Comparison of ENCODE assay signal across 28 cellular contexts in the genomic region with DNA sequence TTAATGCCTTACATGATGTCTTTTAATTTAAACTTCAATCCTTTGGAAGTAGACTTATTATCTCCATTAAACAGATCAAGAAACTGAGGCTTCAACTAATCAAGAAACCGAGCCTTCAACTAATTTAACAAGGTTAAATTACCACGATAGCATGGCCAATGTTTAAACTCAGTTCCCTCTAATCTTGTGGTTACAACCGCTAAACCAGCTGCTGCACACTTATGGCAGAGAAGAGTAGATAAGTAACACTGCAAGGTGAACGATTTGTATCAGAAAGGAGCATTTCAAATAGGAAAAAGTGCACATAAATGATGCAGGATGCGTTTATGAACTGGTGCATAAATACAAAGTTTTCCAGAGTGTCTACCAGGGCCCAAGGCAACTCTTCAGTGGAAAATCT.
"Had no signal": no experiment of that assay in that cellular context is flagged by ENCODE, and none has a peak within 500 bp of the region (broad histone marks: within the 10 kb centered on the region; RNA-seq: fewer than 3 reads in every experiment).

No MANE protein-coding gene starts in this region.

- ATAC-seq: activated naive CD4-positive, alpha-beta T cell treated with anti-CD3 and anti-CD28 coated beads, Interleukin-2, amount 50 U/mL, for 72 hours; activated naive CD8-positive, alpha-beta T cell treated with anti-CD3 and anti-CD28 coated beads, Interleukin-2, amount 50 U/mL, for 24 hours; activated T-cell treated with anti-CD3 and anti-CD28 coated beads, Interleukin-2, amount 50 U/mL, for 4 hours; body of pancreas had no signal

- DNase-seq: activated CD4-positive, alpha-beta memory T cell treated with anti-CD3 and anti-CD28 coated beads for 36 hours; activated CD4-positive, alpha-beta T cell treated with anti-CD3 and anti-CD28 coated beads, Interleukin-2, amount 10 ng/mL, durations not matched to agents 7 days and 5 days; activated CD4-positive, CD25-positive, alpha-beta regulatory T cell; activated CD8-positive, alpha-beta memory T cell treated with anti-CD3 and anti-CD28 coated beads for 24 hours; activated effector memory CD4-positive, alpha-beta T cell treated with anti-CD3 and anti-CD28 coated beads, Interleukin-2, amount 50 U/mL, for 16 hours; activated naive CD4-positive, alpha-beta T cell treated with Interleukin-2 at 50 U/mL for 16 hours; activated naive CD8-positive, alpha-beta T cell treated with anti-CD3 and anti-CD28 coated beads, Interleukin-2, amount 50 U/mL, for 24 hours; activated T-cell treated with anti-CD3 and anti-CD28 coated beads, Interleukin-2, amount 50 U/mL, for 4 hours; amniotic stem cell; body of pancreas; central memory CD4-positive, alpha-beta T cell; NCI-H1048; NCI-H146; NCI-H187 treated with DMSO at 0.1 percent for 48 hours; NCI-H2081 treated with DMSO at 0.1 percent for 48 hours; NCI-H226; NCI-H526; NCI-H774; Peyer's patch; Right ventricle myocardium superior; SK-N-SH; SW 1271 had no signal

- H3K27me3 ChIP-seq: ascending aorta, body of pancreas, Peyer's patch, SJCRH30 had no signal

- H3K27me3 Mint-ChIP-seq: activated CD4-positive, alpha-beta T cell treated with anti-CD3 and anti-CD28 coated beads, Interleukin-2, amount 10 ng/mL, durations not matched to agents 7 days and 5 days had no signal

- H3K9me3 ChIP-seq: ascending aorta, body of pancreas, Peyer's patch, SJCRH30, SK-N-SH had no signal

- H3K4me1 Mint-ChIP-seq: activated CD4-positive, alpha-beta T cell treated with anti-CD3 and anti-CD28 coated beads, Interleukin-2, amount 10 ng/mL, durations not matched to agents 7 days and 5 days; activated naive CD8-positive, alpha-beta T cell treated with anti-CD3 and anti-CD28 coated beads, Interleukin-2, amount 50 U/mL, for 24 hours had no signal

- H3K9me3 Mint-ChIP-seq: activated CD4-positive, alpha-beta memory T cell treated with anti-CD3 and anti-CD28 coated beads for 36 hours; activated CD4-positive, alpha-beta T cell treated with anti-CD3 and anti-CD28 coated beads, Interleukin-2, amount 10 ng/mL, durations not matched to agents 7 days and 5 days; activated naive CD4-positive, alpha-beta T cell treated with anti-CD3 and anti-CD28 coated beads, Interleukin-2, amount 50 U/mL, for 72 hours; activated naive CD8-positive, alpha-beta T cell treated with anti-CD3 and anti-CD28 coated beads, Interleukin-2, amount 50 U/mL, for 24 hours; activated T-cell treated with anti-CD3 and anti-CD28 coated beads, Interleukin-2, amount 50 U/mL, for 4 hours; T-helper 1 cell treated with Interleukin-12 subunit alpha and Interleukin-12 subunit beta and Interleukin-4 antibody, amounts not matched to agents 30 μg/mL and 1 μg/mL, for 36 hours had no signal

- H3K27ac ChIP-seq: ascending aorta, body of pancreas, Peyer's patch, RWPE1, SJCRH30, VCaP had no signal

- H3K4me3 ChIP-seq: ascending aorta, body of pancreas, Peyer's patch, SJCRH30 had no signal

- H3K4me3 Mint-ChIP-seq: activated CD4-positive, alpha-beta memory T cell treated with anti-CD3 and anti-CD28 coated beads for 36 hours; activated CD4-positive, alpha-beta T cell treated with anti-CD3 and anti-CD28 coated beads, Interleukin-2, amount 10 ng/mL, durations not matched to agents 7 days and 5 days; activated naive CD8-positive, alpha-beta T cell treated with anti-CD3 and anti-CD28 coated beads, Interleukin-2, amount 50 U/mL, for 24 hours; activated T-cell treated with anti-CD3 and anti-CD28 coated beads, Interleukin-2, amount 50 U/mL, for 4 hours; T-helper 1 cell treated with Interleukin-12 subunit alpha and Interleukin-12 subunit beta and Interleukin-4 antibody, amounts not matched to agents 30 μg/mL and 1 μg/mL, for 36 hours had no signal

- H3K27ac Mint-ChIP-seq: activated CD4-positive, alpha-beta memory T cell treated with anti-CD3 and anti-CD28 coated beads for 36 hours; activated CD4-positive, alpha-beta T cell treated with anti-CD3 and anti-CD28 coated beads, Interleukin-2, amount 10 ng/mL, durations not matched to agents 7 days and 5 days; activated naive CD4-positive, alpha-beta T cell treated with anti-CD3 and anti-CD28 coated beads, Interleukin-2, amount 50 U/mL, for 72 hours; activated naive CD8-positive, alpha-beta T cell treated with anti-CD3 and anti-CD28 coated beads, Interleukin-2, amount 50 U/mL, for 24 hours; T-helper 1 cell treated with Interleukin-12 subunit alpha and Interleukin-12 subunit beta and Interleukin-4 antibody, amounts not matched to agents 30 μg/mL and 1 μg/mL, for 36 hours had no signal

- H3K4me1 ChIP-seq: ascending aorta, body of pancreas, Peyer's patch, SJCRH30 had no signal

- H3K36me3 ChIP-seq: ascending aorta, Peyer's patch, SJCRH30 had no signal

- H3K4me2 ChIP-seq: SK-N-SH had no signal

- H3K36me3 Mint-ChIP-seq: activated CD4-positive, alpha-beta memory T cell treated with anti-CD3 and anti-CD28 coated beads for 36 hours; activated naive CD4-positive, alpha-beta T cell treated with anti-CD3 and anti-CD28 coated beads, Interleukin-2, amount 50 U/mL, for 72 hours had no signal
